8 cellular contexts compared by ENCODE assay signal in genomic region chr2:200888719-200889625, GRCh38. TPM values are rescaled to one million over a fixed set of nuclear protein-coding genes. Genes with fewer than 3 reads are reported as not detected.
DNase-seq lines count a peak whose midpoint lies in the region; ATAC-seq and TF ChIP-seq lines count a peak whose summit lies in the region.

NIF3L1 (plus strand) TSS chr2:200889371; CDS start chr2:200891944, 2,573 bp downstream.
PPIL3 (minus strand) TSS chr2:200889077; CDS start chr2:200887615, 1,462 bp downstream.

- H3K36me3 Mint-ChIP-seq in activated naive CD8-positive, alpha-beta T cell = peaks cover 8% of the 10 kb centered on the region

- H3K27me3 ChIP-seq in osteoblast (ENCODE audit: insufficient read depth, low read length) (no peaks in the 10 kb centered on the region), thoracic aorta (replicated peaks; ENCODE audit: insufficient read depth) (no peaks in the 10 kb centered on the region)

- H3K4me2 ChIP-seq in osteoblast (ENCODE audit: insufficient read depth, low read length) = peak within 1 kb of the TSS; percentile 90

- H3K4me3 ChIP-seq in GM08714 (ENCODE audit: low read length) = peak within 1 kb of the TSS; percentile 98
- H3K4me3 ChIP-seq in osteoblast (ENCODE audit: insufficient read depth, low read length) = peak within 1 kb of the TSS; percentile 81
- H3K4me3 ChIP-seq in thoracic aorta = peak within 1 kb of the TSS; percentile 83

- peak within 1 kb of the TSS; percentile 94 for H3K4me3 Mint-ChIP-seq in activated naive CD8-positive, alpha-beta T cell

- DNase-seq in NCI-H1105 (lab: John Stamatoyannopoulos, UW) = peak; percentile 93
- DNase-seq in SKM-1 treated with dmso at 0.1 percent for 144 hours (lab: John Stamatoyannopoulos, UW; ENCODE audit: unreplicated experiment) = peak; percentile 94
- peak; percentile 98 for DNase-seq in glomerular visceral epithelial cell (ENCODE audit: extremely low spot score)
- peak; percentile 85 for DNase-seq in osteoblast (ENCODE audit: insufficient read length, low spot score, missing footprints)
- DNase-seq in thoracic aorta (ENCODE audit: low spot score) = peak; percentile 87

- peak within 1 kb of the TSS; percentile 93 for H2AFZ ChIP-seq in osteoblast (ENCODE audit: low read length)

- ATAC-seq in HG02623 (IDR thresholded peaks at IDR 0.05; ENCODE audit: unreplicated experiment) (peak; percentile 86), thoracic aorta (ENCODE audit: insufficient number of reproducible peaks, low FRiP score, low read depth) (peak; percentile 84)

- H3K36me3 ChIP-seq in osteoblast (ENCODE audit: insufficient read depth, low read length) = peaks cover 16% of the 10 kb centered on the region
- peaks cover 2% of the 10 kb centered on the region for H3K36me3 ChIP-seq in thoracic aorta

- H3K27ac Mint-ChIP-seq in activated naive CD8-positive, alpha-beta T cell = peak within 1 kb of the TSS; percentile 98

- peaks cover 12% of the 10 kb centered on the region for H3K4me1 ChIP-seq in osteoblast (ENCODE audit: insufficient read depth, low read length)
- H3K4me1 ChIP-seq in thoracic aorta (ENCODE audit: control insufficient read depth in 1 of 2, low read depth in 2 of 2) = peaks cover 0 to 29% of the 10 kb centered on the region in 2 donors

- TF ChIP-seq CTCF in osteoblast (IDR thresholded peaks at IDR 0.05; ENCODE audit: extremely low read depth, low read depth, low read length) (no peak), thoracic aorta (IDR thresholded peaks at IDR 0.05) (no peak)

- peaks cover 46% of the 10 kb centered on the region for H3K79me2 ChIP-seq in osteoblast (ENCODE audit: insufficient read depth, low read length)

- H3K9me3 ChIP-seq in osteoblast (ENCODE audit: low read depth, low read length) = no peaks in the 10 kb centered on the region
- no peaks in the 10 kb centered on the region for H3K9me3 ChIP-seq in thoracic aorta

- no peaks in the 10 kb centered on the region for H3K27me3 Mint-ChIP-seq in activated naive CD8-positive, alpha-beta T cell

- H3K27ac ChIP-seq in osteoblast (ENCODE audit: low read depth, low read length) = peak within 1 kb of the TSS; percentile 94
- H3K27ac ChIP-seq in thoracic aorta = peak within 1 kb of the TSS; percentile 90 to 93

- no peaks in the 10 kb centered on the region for H3K9me3 Mint-ChIP-seq in activated naive CD8-positive, alpha-beta T cell (ENCODE audit: low read depth)

- peaks cover 56% of the 10 kb centered on the region for H3K4me1 Mint-ChIP-seq in activated naive CD8-positive, alpha-beta T cell (ENCODE audit: low read depth)

- H4K20me1 ChIP-seq in osteoblast (ENCODE audit: insufficient read depth, low read length) = no peaks in the 10 kb centered on the region

RNA-seq across cellular contexts. Expression of gene NIF3L1, which starts in this region (rescaled TPM):
- total RNA-seq in osteoblast = 20.0 and 22.1 TPM in 2 replicates
- 10 to 100 TPM; 11.9 to 15.9 TPM for total RNA-seq in thoracic aorta

RNA-seq across cellular contexts. Expression of gene PPIL3, which starts in this region (rescaled TPM):
- total RNA-seq in osteoblast (45.2 and 51.6 TPM in 2 replicates), thoracic aorta (10 to 100 TPM in 1 of 2 donors, 1 to 10 TPM in 1; 8.4 to 25.5 TPM)

Comparison
In these comparisons a context has a peak if more than half of its experiments do, and no peak if none do; other contexts are left out.
1. Peak in every context shown above with its lines: DNase-seq, ATAC-seq, H3K4me3 ChIP-seq and H3K27ac ChIP-seq.